24 cellular contexts compared by ENCODE assay signal in genomic region chr17:30360396-30360795, GRCh38. TPM values are rescaled to one million over a fixed set of nuclear protein-coding genes. Genes with fewer than 3 reads are reported as not detected.
"Had no signal": no experiment of that assay in that cellular context is flagged by ENCODE, and none has a peak within 500 bp of the region (broad histone marks: within the 10 kb centered on the region; RNA-seq: fewer than 3 reads in every experiment).

No MANE protein-coding gene starts in this region.

- ATAC-seq: activated CD8-positive, alpha-beta T cell treated with anti-CD3 and anti-CD28 coated beads for 36 hours; activated naive CD8-positive, alpha-beta T cell treated with anti-CD3 and anti-CD28 coated beads, Interleukin-2, amount 50 U/mL, for 24 hours; foreskin keratinocyte; sciatic nerve; stimulated activated effector memory CD8-positive, alpha-beta T cell treated with anti-CD3 and anti-CD28 coated beads, Interleukin-12 subunit alpha, Interleukin-12 subunit beta, amount 100 ng/mL, for 72 hours; upper lobe of right lung had no signal

- DNase-seq: activated B cell treated with CpG ODN at 0.5 μM for 24 hours; activated CD4-positive, alpha-beta T cell treated with anti-CD3 and anti-CD28 coated beads, Interleukin-2, amount 10 ng/mL, durations not matched to agents 24 days and 14 days; activated CD8-positive, alpha-beta T cell treated with anti-CD3 and anti-CD28 coated beads for 36 hours; activated naive CD4-positive, alpha-beta T cell treated with anti-CD3 and anti-CD28 coated beads for 36 hours; activated naive CD8-positive, alpha-beta T cell treated with anti-CD3 and anti-CD28 coated beads, Interleukin-2, amount 50 U/mL, for 24 hours; activated T-cell treated with anti-CD3 and anti-CD28 coated beads, Interleukin-2, amount 50 U/mL, for 1 hour; anterior cingulate cortex; brain microvascular endothelial cell; central memory CD4-positive, alpha-beta T cell; foreskin keratinocyte; naive B cell; stimulated activated CD4-positive, alpha-beta T cell treated with anti-CD3 and anti-CD28 coated beads, Interleukin-4, amount 100 ng/mL, for 24 hours; upper lobe of right lung had no signal

- H3K4me3 Mint-ChIP-seq: activated B cell treated with CpG ODN at 0.5 μM for 24 hours; activated CD4-positive, alpha-beta T cell treated with anti-CD3 and anti-CD28 coated beads, Interleukin-2, amount 10 ng/mL, durations not matched to agents 24 days and 14 days; activated CD8-positive, alpha-beta T cell treated with anti-CD3 and anti-CD28 coated beads for 36 hours; activated naive CD4-positive, alpha-beta T cell treated with anti-CD3 and anti-CD28 coated beads for 36 hours; activated naive CD8-positive, alpha-beta T cell treated with anti-CD3 and anti-CD28 coated beads, Interleukin-2, amount 50 U/mL, for 24 hours; memory B cell; naive B cell; stimulated activated effector memory CD8-positive, alpha-beta T cell treated with anti-CD3 and anti-CD28 coated beads, Interleukin-12 subunit alpha, Interleukin-12 subunit beta, amount 100 ng/mL, for 72 hours had no signal

- H3K36me3 ChIP-seq: brain microvascular endothelial cell, thoracic aorta, upper lobe of right lung had no signal

- H3K27me3 Mint-ChIP-seq: activated B cell treated with CpG ODN at 0.5 μM for 24 hours; activated CD8-positive, alpha-beta T cell treated with anti-CD3 and anti-CD28 coated beads for 36 hours had no signal

- H3K27ac Mint-ChIP-seq: activated B cell treated with CpG ODN at 0.5 μM for 24 hours; activated CD4-positive, alpha-beta T cell treated with anti-CD3 and anti-CD28 coated beads, Interleukin-2, amount 10 ng/mL, durations not matched to agents 24 days and 14 days; activated CD8-positive, alpha-beta T cell treated with anti-CD3 and anti-CD28 coated beads for 36 hours; activated naive CD4-positive, alpha-beta T cell treated with anti-CD3 and anti-CD28 coated beads for 36 hours; activated naive CD8-positive, alpha-beta T cell treated with anti-CD3 and anti-CD28 coated beads, Interleukin-2, amount 50 U/mL, for 24 hours; activated T-helper 2 cell treated with anti-CD3 and anti-CD28 coated beads, Interferon-gamma antibody, Interleukin-2, Interleukin-4, amounts not matched to agents 10 μg/mL and 5 μg/mL and 100 μg/mL, durations not matched to agents 14 hours and 24 hours and 36 hours; memory B cell; naive B cell; stimulated activated effector memory CD8-positive, alpha-beta T cell treated with anti-CD3 and anti-CD28 coated beads, Interleukin-12 subunit alpha, Interleukin-12 subunit beta, amount 100 ng/mL, for 72 hours had no signal

- H3K4me3 ChIP-seq: hepatocyte, smooth muscle cell, thoracic aorta, upper lobe of right lung had no signal

- H3K4me1 ChIP-seq: foreskin keratinocyte, upper lobe of right lung had no signal

RNA-seq across cellular contexts. Expression of gene TMIGD1, which starts 26.5 kb away (rescaled TPM):
- total RNA-seq: activated B cell treated with CpG ODN at 0.5 μM for 24 hours; activated CD4-positive, alpha-beta T cell treated with anti-CD3 and anti-CD28 coated beads, Interleukin-2, amount 10 ng/mL, durations not matched to agents 24 days and 14 days; activated CD8-positive, alpha-beta T cell treated with anti-CD3 and anti-CD28 coated beads for 36 hours; activated naive CD4-positive, alpha-beta T cell treated with anti-CD3 and anti-CD28 coated beads for 36 hours; activated T-helper 2 cell treated with anti-CD3 and anti-CD28 coated beads, Interferon-gamma antibody, Interleukin-2, Interleukin-4, amounts not matched to agents 10 μg/mL and 5 μg/mL and 100 μg/mL, durations not matched to agents 14 hours and 24 hours and 36 hours; epithelial cell of proximal tubule; fibroblast of lung; foreskin keratinocyte; liver; mononuclear cell; sciatic nerve; smooth muscle cell; thoracic aorta; upper lobe of right lung had no signal
- polyA plus RNA-seq: fibroblast of lung, foreskin keratinocyte, liver, smooth muscle cell had no signal
